In genomic region chr10:99438890-99439289, GRCh38 we compare ENCODE assay signal across 27 cellular contexts.
"Had no signal": no experiment of that assay in that cellular context is flagged by ENCODE, and none has a peak within 500 bp of the region (broad histone marks: within the 10 kb centered on the region; RNA-seq: fewer than 3 reads in every experiment).

No MANE protein-coding gene starts in this region.

- ATAC-seq: stimulated activated effector memory CD8-positive, alpha-beta T cell treated with anti-CD3 and anti-CD28 coated beads, Interleukin-12 subunit alpha, Interleukin-12 subunit beta, amount 100 ng/mL, for 72 hours; stimulated activated memory B cell treated with anti-CD40 and anti-IgM and Interleukin-4, amounts not matched to agents 10 μg/mL and 1 μg/mL and 100 μg/mL, for 72 hours; stimulated activated naive B cell treated with anti-CD40 and anti-IgM and Interleukin-4, amounts not matched to agents 10 μg/mL and 1 μg/mL and 100 μg/mL, for 72 hours; stimulated activated naive CD8-positive, alpha-beta T cell treated with anti-CD3 and anti-CD28 coated beads, Interleukin-15, amount 100 ng/mL, for 72 hours; stimulated activated naive CD8-positive, alpha-beta T cell treated with anti-CD3 and anti-CD28 coated beads, Interleukin-15, Interleukin-2, amounts not matched to agents 100 U/mL and 50 U/mL, for 24 hours; upper lobe of right lung had no signal

- FAIRE-seq: urothelium cell line had no signal

- DNase-seq: stimulated activated CD4-positive, alpha-beta T cell treated with anti-CD3 and anti-CD28 coated beads, Interleukin-2, amount 100 ng/mL, for 48 hours; stimulated activated CD4-positive, alpha-beta T cell treated with anti-CD3 and anti-CD28 coated beads, Interleukin-4, amount 100 ng/mL, for 1 hour; stimulated activated CD4-positive, alpha-beta T cell treated with anti-CD3 and anti-CD28 coated beads, Interleukin-4, amount 100 ng/mL, for 24 hours; stimulated activated CD4-positive, alpha-beta T cell treated with anti-CD3 and anti-CD28 coated beads, Interleukin-4, amount 100 ng/mL, for 4 hours; stimulated activated CD8-positive, alpha-beta memory T cell treated with anti-CD3 and anti-CD28 coated beads, Interleukin-4, amount 100 ng/mL, for 48 hours; stimulated activated naive B cell treated with anti-CD40 and anti-IgM and Interleukin-4, amounts not matched to agents 10 μg/mL and 1 μg/mL and 100 μg/mL, for 72 hours; stimulated activated naive CD4-positive, alpha-beta T cell; stimulated activated naive CD4-positive, alpha-beta T cell treated with Interleukin-2 at 50 U/mL for 16 hours; stimulated activated naive CD8-positive, alpha-beta T cell treated with anti-CD3 and anti-CD28 coated beads, Interleukin-15, amount 100 ng/mL, for 72 hours; stimulated activated naive CD8-positive, alpha-beta T cell treated with anti-CD3 and anti-CD28 coated beads, Interleukin-15, Interleukin-2, amounts not matched to agents 100 U/mL and 50 U/mL, for 24 hours; stomach; substantia nigra; testis; thyroid gland; tibial artery; transverse colon; trophoblast cell; upper lobe of left lung; upper lobe of right lung; uterus had no signal

- H3K27me3 ChIP-seq: stomach, suprapubic skin, testis, thyroid gland, tibial artery, tibial nerve, transverse colon, upper lobe of left lung, upper lobe of right lung, uterus, vagina had no signal

- H3K4me3 ChIP-seq: stomach, suprapubic skin, testis, thoracic aorta, thyroid gland, tibial artery, tibial nerve, transverse colon, upper lobe of left lung, upper lobe of right lung, uterus, vagina had no signal

- H3K36me3 ChIP-seq: suprapubic skin, thoracic aorta, thyroid gland, tibial artery, transverse colon, upper lobe of right lung, uterus had no signal

- H3K27ac ChIP-seq: stomach, suprapubic skin, testis, thoracic aorta, thyroid gland, tibial artery, tibial nerve, transverse colon, upper lobe of left lung, upper lobe of right lung, uterus, vagina had no signal

- H3K9me3 ChIP-seq: stomach, suprapubic skin, testis, thoracic aorta, thyroid gland, tibial artery, tibial nerve, transverse colon, upper lobe of left lung, upper lobe of right lung, uterus, vagina had no signal

- H3K4me1 ChIP-seq: testis, upper lobe of right lung, uterus had no signal
